ENCODE assay signal across 8 cellular contexts in the genomic region with DNA sequence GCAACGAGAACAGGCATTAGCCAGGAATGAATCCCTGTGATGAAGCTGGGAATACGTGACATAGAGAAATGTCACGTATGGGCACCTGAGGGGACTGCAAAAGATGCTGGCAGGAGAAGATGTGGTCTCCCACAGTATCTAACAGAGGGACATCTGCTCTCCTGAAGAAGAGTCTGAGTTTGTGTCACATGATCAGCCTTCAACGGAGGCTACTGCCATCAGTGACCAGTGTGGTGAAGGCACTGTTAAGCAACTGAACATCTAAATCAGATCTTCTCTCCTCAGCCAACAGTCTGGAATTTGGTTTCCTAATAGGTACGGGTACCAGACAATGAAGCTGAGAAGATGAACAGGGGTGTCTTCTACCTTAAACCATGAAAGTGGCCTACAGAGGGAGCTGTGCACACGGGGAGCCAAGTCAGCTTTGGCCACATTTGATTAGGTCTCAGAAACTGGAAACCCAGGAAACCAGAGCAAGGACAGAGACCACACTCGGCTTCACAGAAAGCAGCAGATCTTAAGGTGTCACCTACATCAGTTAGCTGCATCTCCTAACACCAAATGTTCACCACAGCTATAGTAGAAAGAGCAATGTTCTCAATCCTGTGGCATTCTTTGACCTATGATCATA. TPM values are rescaled to one million over a fixed set of nuclear protein-coding genes. Genes with fewer than 3 reads are reported as not detected.
DNase-seq lines count a peak whose midpoint lies in the region; ATAC-seq and TF ChIP-seq lines count a peak whose summit lies in the region.

No MANE protein-coding gene starts in this region.

- intact Hi-C loops in CD4-positive, alpha-beta T cell (cut with DNase I, micrococcal nuclease): loop anchor here (1.0 to 5.0 kb wide), 8 partner anchors 8 to 480 kb away; no protein-coding TSS in a partner anchor
- intact Hi-C loops in sciatic nerve (cut with DNase I): no loop called here

- no peaks in the 10 kb centered on the region for H4K20me1 ChIP-seq in fibroblast of lung (ENCODE audit: control insufficient read depth, extremely low read depth, insufficient read depth, low read length)

- POLR2A ChIA-PET in CD4-positive, alpha-beta T cell (lab: Charles Lee): interaction anchor here (0.7 to 9.1 kb wide), 18 partner anchors 11 to 479 kb away, joined by 3 to 141 read pairs (median 7); a partner anchor contains a TSS

- no peak overlapping the region for H3K4me2 ChIP-seq in fibroblast of lung (ENCODE audit: extremely low read depth, insufficient read depth, low read length)

- peaks cover 82% of the 10 kb centered on the region for H3K36me3 Mint-ChIP-seq in CD4-positive, alpha-beta T cell (ENCODE audit: low read depth)

- H3K27ac ChIP-seq in CD4-positive, alpha-beta T cell (ENCODE audit: low read depth, low read length): peak overlapping the region; percentile 19
- H3K27ac ChIP-seq in fibroblast of lung (ENCODE audit: insufficient read depth, low read length): no peak overlapping the region

- H2AFZ ChIP-seq in fibroblast of lung (ENCODE audit: low read length): no peak overlapping the region

- peak; percentile 83 for TF ChIP-seq CTCF in CD4-positive, alpha-beta T cell (IDR thresholded peaks at IDR 0.05)
- TF ChIP-seq CTCF in fibroblast of lung (conservative IDR thresholded peaks at IDR 0.05 in 1 of 2, IDR thresholded peaks at IDR 0.05 in 1 of 2; ENCODE audit: low read depth in 1 of 2, low read length in 2 of 2): peak; percentile 58 to 63

- peaks cover 3% of the 10 kb centered on the region for H3K36me3 ChIP-seq in fibroblast of lung (ENCODE audit: control insufficient read depth, insufficient read depth, low read length)

- no peak overlapping the region for H3K4me3 Mint-ChIP-seq in CD4-positive, alpha-beta T cell

- H3K27me3 Mint-ChIP-seq in CD4-positive, alpha-beta T cell: no peaks in the 10 kb centered on the region

- peaks cover 63% of the 10 kb centered on the region for H3K4me1 Mint-ChIP-seq in CD4-positive, alpha-beta T cell (ENCODE audit: low read depth)

- H3K79me2 ChIP-seq in fibroblast of lung (ENCODE audit: control insufficient read depth, insufficient read depth, low read length): no peaks in the 10 kb centered on the region

- H3K4me1 ChIP-seq in fibroblast of lung (ENCODE audit: control insufficient read depth, extremely low read depth, insufficient read depth, low read length): peaks cover 2% of the 10 kb centered on the region

- DNase-seq in CD4-positive, alpha-beta T cell: peak; percentile 39 to 76 (median 56)
- DNase-seq in Kasumi-1 (lab: John Stamatoyannopoulos, UW): peak; percentile 56 to 72
- DNase-seq in activated CD8-positive, alpha-beta memory T cell treated with anti-CD3 and anti-CD28 coated beads, Interleukin-2, amount 50 U/mL, for 24 hours (ENCODE audit: extremely low read depth): peak; percentile 31
- DNase-seq in fibroblast of lung (ENCODE audit: low read depth in 2 of 2): peak; percentile 29 to 31
- no peak for DNase-seq in sciatic nerve (ENCODE audit: low spot score)
- DNase-seq in NCI-H748 (lab: John Stamatoyannopoulos, UW; ENCODE audit: unreplicated experiment): no peak
- no peak for DNase-seq in NCI-H187 (lab: John Stamatoyannopoulos, UW)

- no peak overlapping the region for H3K4me3 ChIP-seq in fibroblast of lung (replicated peaks in 1 of 4; ENCODE audit: control extremely low read depth in 1 of 4, insufficient read depth in 1 of 4, low read depth in 3 of 4, low read length in 4 of 4)

- no peaks in the 10 kb centered on the region for H3K9me3 ChIP-seq in CD4-positive, alpha-beta T cell (ENCODE audit: control insufficient read depth, low read length)
- H3K9me3 ChIP-seq in fibroblast of lung (ENCODE audit: control insufficient read depth, insufficient read depth, low read depth, low read length): no peaks in the 10 kb centered on the region

- H3K9ac ChIP-seq in fibroblast of lung (ENCODE audit: insufficient read depth, low read length): no peak overlapping the region

- CTCF ChIA-PET in CD4-positive, alpha-beta T cell (lab: Charles Lee): interaction anchor here (0.7 to 5.2 kb wide), 24 partner anchors 9 to 479 kb away, joined by 3 to 91 read pairs (median 4); a partner anchor contains a TSS

- peak overlapping the region; percentile 84 for H3K27ac Mint-ChIP-seq in CD4-positive, alpha-beta T cell

- H3K27me3 ChIP-seq in CD4-positive, alpha-beta T cell (ENCODE audit: control insufficient read depth, insufficient read depth, low read length): no peaks in the 10 kb centered on the region
- H3K27me3 ChIP-seq in fibroblast of lung (ENCODE audit: control insufficient read depth, insufficient read depth, low read length): no peaks in the 10 kb centered on the region

- no peaks in the 10 kb centered on the region for H3K9me3 Mint-ChIP-seq in CD4-positive, alpha-beta T cell

- peak; percentile 92 for ATAC-seq in CD4-positive, alpha-beta T cell (ENCODE audit: poor library complexity)
- peak; percentile 70 for ATAC-seq in GM19372 (IDR thresholded peaks at IDR 0.05; ENCODE audit: low read depth, unreplicated experiment)
- ATAC-seq in sciatic nerve: peak; percentile 76

RNA-seq across cellular contexts. Expression of a gene that starts 41.8 kb away (rescaled TPM):
- 100 to 1,000 TPM in 1 of 2 experiments, 10 to 100 TPM in 1; 95.4 to 103 TPM for total RNA-seq in CD4-positive, alpha-beta T cell
- total RNA-seq in fibroblast of lung: 39.3 and 50.0 TPM in 2 replicates
- polyA plus RNA-seq in fibroblast of lung: 51.5 and 53.4 TPM in 2 replicates
- polyA plus RNA-seq in fibroblast of lung (2012): 38.5 and 42.8 TPM in 2 replicates
- polyA minus RNA-seq in fibroblast of lung (ENCODE audit: low replicate concordance): 8.5 and 23.7 TPM in 2 replicates
- 73.5 TPM for total RNA-seq in sciatic nerve

Comparison
In these comparisons a context has a peak if more than half of its experiments do, and no peak if none do; other contexts are left out.
1. DNase-seq: peak in CD4-positive, alpha-beta T cell (10 of 10), Kasumi-1 (2 of 2), activated CD8-positive, alpha-beta memory T cell treated with anti-CD3 and anti-CD28 coated beads, Interleukin-2, amount 50 U/mL, for 24 hours (single experiment) and fibroblast of lung (2 of 2); none in sciatic nerve (single experiment), NCI-H748 (single experiment) and NCI-H187 (0 of 2).
2. Peak in every context shown above with its lines, with median percentiles within 50 percentile points of each other: ATAC-seq.